ENCODE assay signal across 1 cellular context in genomic region chr2:112156152-112156986, GRCh38.
TF ChIP-seq lines count a peak whose summit lies in the region.

No MANE protein-coding gene starts in this region.

TF ChIP-seq in K562, 482 proteins besides CTCF, POLR2A, EP300 and RAD21:
- TF ChIP-seq EGR1 (conservative IDR thresholded peaks at IDR 0.05) (peak; percentile 78), ZNF444 (CRISPR knock-in tag; IDR thresholded peaks at IDR 0.05) (no peak)
TF ChIP-seq in K562: peak in this region for 1.
